Comparison of ENCODE assay signal across 1 cellular context in the genomic region with DNA sequence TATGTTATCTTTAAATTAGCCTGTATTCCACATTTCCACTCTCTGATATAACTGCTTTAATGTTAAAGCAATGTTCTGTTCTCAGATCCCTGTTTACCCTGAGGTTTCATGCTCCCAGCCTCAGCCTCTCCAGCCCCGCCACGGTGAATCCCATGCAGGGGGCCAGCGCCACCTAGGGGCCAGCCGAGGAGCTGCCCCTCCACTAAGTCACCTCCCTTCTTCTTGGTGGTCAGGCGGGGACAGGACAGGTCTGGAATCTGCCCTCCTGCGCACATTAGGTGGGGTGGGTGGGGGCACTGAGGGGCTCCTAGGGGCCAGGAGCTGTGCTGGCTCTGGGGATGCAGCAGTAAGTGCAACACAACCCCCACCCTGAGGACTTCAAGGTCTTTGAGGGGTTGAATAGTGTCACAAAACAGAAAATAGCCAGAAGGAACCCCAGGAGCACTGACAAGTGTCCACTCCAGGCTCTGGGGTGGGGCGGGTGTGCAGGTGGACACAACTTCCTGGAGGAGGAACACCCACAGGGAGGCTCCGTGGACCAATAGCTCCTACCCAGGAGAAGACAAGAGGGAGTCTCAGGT.
TF ChIP-seq lines count a peak whose summit lies in the region.

No MANE protein-coding gene starts in this region.

TF ChIP-seq in WTC11, 78 proteins besides CTCF, POLR2A, EP300 and RAD21 (continued from another document):
- TF ChIP-seq, protein P1, sequence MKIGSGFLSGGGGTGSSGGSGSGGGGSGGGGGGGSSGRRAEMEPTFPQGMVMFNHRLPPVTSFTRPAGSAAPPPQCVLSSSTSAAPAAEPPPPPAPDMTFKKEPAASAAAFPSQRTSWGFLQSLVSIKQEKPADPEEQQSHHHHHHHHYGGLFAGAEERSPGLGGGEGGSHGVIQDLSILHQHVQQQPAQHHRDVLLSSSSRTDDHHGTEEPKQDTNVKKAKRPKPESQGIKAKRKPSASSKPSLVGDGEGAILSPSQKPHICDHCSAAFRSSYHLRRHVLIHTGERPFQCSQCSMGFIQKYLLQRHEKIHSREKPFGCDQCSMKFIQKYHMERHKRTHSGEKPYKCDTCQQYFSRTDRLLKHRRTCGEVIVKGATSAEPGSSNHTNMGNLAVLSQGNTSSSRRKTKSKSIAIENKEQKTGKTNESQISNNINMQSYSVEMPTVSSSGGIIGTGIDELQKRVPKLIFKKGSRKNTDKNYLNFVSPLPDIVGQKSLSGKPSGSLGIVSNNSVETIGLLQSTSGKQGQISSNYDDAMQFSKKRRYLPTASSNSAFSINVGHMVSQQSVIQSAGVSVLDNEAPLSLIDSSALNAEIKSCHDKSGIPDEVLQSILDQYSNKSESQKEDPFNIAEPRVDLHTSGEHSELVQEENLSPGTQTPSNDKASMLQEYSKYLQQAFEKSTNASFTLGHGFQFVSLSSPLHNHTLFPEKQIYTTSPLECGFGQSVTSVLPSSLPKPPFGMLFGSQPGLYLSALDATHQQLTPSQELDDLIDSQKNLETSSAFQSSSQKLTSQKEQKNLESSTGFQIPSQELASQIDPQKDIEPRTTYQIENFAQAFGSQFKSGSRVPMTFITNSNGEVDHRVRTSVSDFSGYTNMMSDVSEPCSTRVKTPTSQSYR (CRISPR knock-in tag; IDR thresholded peaks at IDR 0.05): no peak
- TF ChIP-seq, protein P2, sequence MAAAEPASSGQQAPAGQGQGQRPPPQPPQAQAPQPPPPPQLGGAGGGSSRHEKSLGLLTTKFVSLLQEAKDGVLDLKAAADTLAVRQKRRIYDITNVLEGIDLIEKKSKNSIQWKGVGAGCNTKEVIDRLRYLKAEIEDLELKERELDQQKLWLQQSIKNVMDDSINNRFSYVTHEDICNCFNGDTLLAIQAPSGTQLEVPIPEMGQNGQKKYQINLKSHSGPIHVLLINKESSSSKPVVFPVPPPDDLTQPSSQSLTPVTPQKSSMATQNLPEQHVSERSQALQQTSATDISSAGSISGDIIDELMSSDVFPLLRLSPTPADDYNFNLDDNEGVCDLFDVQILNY (CRISPR knock-in tag; IDR thresholded peaks at IDR 0.05): no peak
- TF ChIP-seq ZNF396 (CRISPR knock-in tag; IDR thresholded peaks at IDR 0.05; ENCODE audit: borderline replicate concordance) (no peak), GTF2I (CRISPR knock-in tag; conservative IDR thresholded peaks at IDR 0.05) (no peak), NR3C1 (CRISPR knock-in tag; conservative IDR thresholded peaks at IDR 0.05; ENCODE audit: low read depth) (no peak)
